In genomic region chr13:94312511-94313191, GRCh38 we compare ENCODE assay signal across 11 cellular contexts.
DNase-seq lines count a peak whose midpoint lies in the region; ATAC-seq, FAIRE-seq and TF ChIP-seq lines count a peak whose summit lies in the region.
"Had no signal": no experiment of that assay in that cellular context is flagged by ENCODE, and none has a peak within 500 bp of the region (broad histone marks: within the 10 kb centered on the region; RNA-seq: fewer than 3 reads in every experiment).

No MANE protein-coding gene starts in this region.

- peaks cover 4% of the 10 kb centered on the region for H3K36me3 Mint-ChIP-seq in natural killer cell treated with Interleukin-12 subunit alpha and Interleukin-12 subunit beta and Interleukin-15 and Interleukin-18, amount 100 ng/mL, for 72 hours
- no peaks in the 10 kb centered on the region for H3K36me3 Mint-ChIP-seq in natural killer cell
- peaks cover 3% of the 10 kb centered on the region for H3K36me3 Mint-ChIP-seq in activated CD8-positive, alpha-beta T cell treated with anti-CD3 and anti-CD28 coated beads, Interleukin-2, amount 10 ng/mL, durations not matched to agents 7 days and 5 days (ENCODE audit: low read depth)

- POLR2A ChIA-PET in activated CD8-positive, alpha-beta T cell treated with anti-CD3 and anti-CD28 coated beads, Interleukin-2, amount 10 ng/mL, durations not matched to agents 7 days and 5 days (lab: Charles Lee): interaction anchor here (0.9 kb wide), 1 partner anchor 283 kb away, joined by 3 read pairs; the partner anchor contains the start of gene TGDS

- TF ChIP-seq CTCF in natural killer cell (IDR thresholded peaks at IDR 0.05) (no peak), brain microvascular endothelial cell (IDR thresholded peaks at IDR 0.05; ENCODE audit: low read depth, low read length, missing control alignments) (no peak)

- peak overlapping the region; percentile 57 for H3K4me3 Mint-ChIP-seq in natural killer cell treated with Interleukin-12 subunit alpha and Interleukin-12 subunit beta and Interleukin-15 and Interleukin-18, amount 100 ng/mL, for 72 hours
- no peak overlapping the region for H3K4me3 Mint-ChIP-seq in natural killer cell
- H3K4me3 Mint-ChIP-seq in activated CD8-positive, alpha-beta T cell treated with anti-CD3 and anti-CD28 coated beads, Interleukin-2, amount 10 ng/mL, durations not matched to agents 7 days and 5 days: peak overlapping the region; percentile 17

- H3K9me3 Mint-ChIP-seq in natural killer cell treated with Interleukin-12 subunit alpha and Interleukin-12 subunit beta and Interleukin-15 and Interleukin-18, amount 100 ng/mL, for 72 hours: no peaks in the 10 kb centered on the region
- no peaks in the 10 kb centered on the region for H3K9me3 Mint-ChIP-seq in natural killer cell
- H3K9me3 Mint-ChIP-seq in activated CD8-positive, alpha-beta T cell treated with anti-CD3 and anti-CD28 coated beads, Interleukin-2, amount 10 ng/mL, durations not matched to agents 7 days and 5 days (ENCODE audit: insufficient read depth): no peaks in the 10 kb centered on the region

- H3K27ac Mint-ChIP-seq in natural killer cell treated with Interleukin-12 subunit alpha and Interleukin-12 subunit beta and Interleukin-15 and Interleukin-18, amount 100 ng/mL, for 72 hours: peak overlapping the region in 1 of 2 donors; percentile 71
- H3K27ac Mint-ChIP-seq in natural killer cell: no peak overlapping the region
- peak overlapping the region; percentile 83 for H3K27ac Mint-ChIP-seq in activated CD8-positive, alpha-beta T cell treated with anti-CD3 and anti-CD28 coated beads, Interleukin-2, amount 10 ng/mL, durations not matched to agents 7 days and 5 days

- in situ Hi-C loops in brain microvascular endothelial cell (cut with HindIII; ENCODE audit: low pct_ligation_motif_present, low sequenced_read_pairs): no loop called here

- H3K27me3 ChIP-seq in brain microvascular endothelial cell (replicated peaks): no peaks in the 10 kb centered on the region
- H3K27me3 ChIP-seq: BLaER1 treated with 17β-estradiol and CSF1 and Interleukin-3, amounts not matched to agents 10 nM and 100 nM had no signal

- no peaks in the 10 kb centered on the region for H3K27me3 Mint-ChIP-seq in natural killer cell treated with Interleukin-12 subunit alpha and Interleukin-12 subunit beta and Interleukin-15 and Interleukin-18, amount 100 ng/mL, for 72 hours
- H3K27me3 Mint-ChIP-seq in natural killer cell (ENCODE audit: low read depth in 2 of 2): no peaks in the 10 kb centered on the region
- H3K27me3 Mint-ChIP-seq in activated CD8-positive, alpha-beta T cell treated with anti-CD3 and anti-CD28 coated beads, Interleukin-2, amount 10 ng/mL, durations not matched to agents 7 days and 5 days (ENCODE audit: low read depth): no peaks in the 10 kb centered on the region

- peak in 1 of 2 donors; percentile 62 for ATAC-seq in natural killer cell treated with Interleukin-12 subunit alpha and Interleukin-12 subunit beta and Interleukin-15 and Interleukin-18, amount 100 ng/mL, for 72 hours
- ATAC-seq in natural killer cell: no peak
- ATAC-seq in HG03520 (IDR thresholded peaks at IDR 0.05; ENCODE audit: unreplicated experiment): peak; percentile 85
- peak; percentile 44 for ATAC-seq in activated CD8-positive, alpha-beta T cell treated with anti-CD3 and anti-CD28 coated beads, Interleukin-2, amount 10 ng/mL, durations not matched to agents 7 days and 5 days
- ATAC-seq: Panc1 had no signal

- CTCF ChIA-PET in activated CD8-positive, alpha-beta T cell treated with anti-CD3 and anti-CD28 coated beads, Interleukin-2, amount 10 ng/mL, durations not matched to agents 7 days and 5 days (lab: Charles Lee): interaction anchor here (1.1 kb wide), 2 partner anchors 11 to 33 kb away, joined by 3 read pairs; no protein-coding TSS in a partner anchor

- no peaks in the 10 kb centered on the region for H3K36me3 ChIP-seq in brain microvascular endothelial cell (replicated peaks)
- H3K36me3 ChIP-seq: BLaER1 treated with 17β-estradiol and CSF1 and Interleukin-3, amounts not matched to agents 10 nM and 100 nM had no signal

- intact Hi-C loops in natural killer cell (cut with micrococcal nuclease): no loop called here

- H3K4me3 ChIP-seq in brain microvascular endothelial cell (ENCODE audit: low read depth, low read length): no peak overlapping the region
- H3K4me3 ChIP-seq: BLaER1 treated with 17β-estradiol and CSF1 and Interleukin-3, amounts not matched to agents 10 nM and 100 nM had no signal

- H3K27ac ChIP-seq in brain microvascular endothelial cell: no peak overlapping the region
- H3K27ac ChIP-seq: BLaER1 treated with 17β-estradiol and CSF1 and Interleukin-3, amounts not matched to agents 10 nM and 100 nM had no signal

- DNase-seq in natural killer cell treated with Interleukin-12 subunit alpha and Interleukin-12 subunit beta and Interleukin-15 and Interleukin-18, amount 100 ng/mL, for 72 hours (ENCODE audit: low spot score): no peak
- no peak for DNase-seq in natural killer cell
- no peak for DNase-seq in activated CD8-positive, alpha-beta T cell treated with anti-CD3 and anti-CD28 coated beads, Interleukin-2, amount 10 ng/mL, durations not matched to agents 7 days and 5 days
- no peak for DNase-seq in urothelium cell line (ENCODE audit: low spot score)
- no peak for DNase-seq in cerebellum (ENCODE audit: low spot score)
- DNase-seq in stimulated activated CD4-positive, alpha-beta T cell treated with anti-CD3 and anti-CD28 coated beads, Interleukin-4, amount 100 ng/mL, for 1 hour: no peak
- DNase-seq in brain microvascular endothelial cell: no peak
- DNase-seq: activated T-cell treated with anti-CD3 and anti-CD28 coated beads, Interleukin-2, amount 50 U/mL, for 1 hour had no signal

- peak; percentile 35 for FAIRE-seq in urothelium cell line (lab: Jason Lieb, UNC)

- H3K4me1 Mint-ChIP-seq in natural killer cell treated with Interleukin-12 subunit alpha and Interleukin-12 subunit beta and Interleukin-15 and Interleukin-18, amount 100 ng/mL, for 72 hours (ENCODE audit: low read depth in 2 of 2): peaks cover 9 to 35% of the 10 kb centered on the region in 2 donors
- peaks cover 0 to 3% of the 10 kb centered on the region in 2 donors for H3K4me1 Mint-ChIP-seq in natural killer cell
- H3K4me1 Mint-ChIP-seq in activated CD8-positive, alpha-beta T cell treated with anti-CD3 and anti-CD28 coated beads, Interleukin-2, amount 10 ng/mL, durations not matched to agents 7 days and 5 days (ENCODE audit: low read depth): peaks cover 22% of the 10 kb centered on the region

Comparison
In these comparisons a context has a peak if more than half of its experiments do, and no peak if none do; other contexts are left out.
1. ATAC-seq: peak in HG03520 (single experiment) and activated CD8-positive, alpha-beta T cell treated with anti-CD3 and anti-CD28 coated beads, Interleukin-2, amount 10 ng/mL, durations not matched to agents 7 days and 5 days (single experiment); none in natural killer cell (0 of 3).